In genomic region chr16:81615833-81616232, GRCh38 we compare ENCODE assay signal across 19 cellular contexts.
DNase-seq lines count a peak whose midpoint lies in the region; ATAC-seq lines count a peak whose summit lies in the region.
"Had no signal": no experiment of that assay in that cellular context is flagged by ENCODE, and none has a peak within 500 bp of the region (broad histone marks: within the 10 kb centered on the region; RNA-seq: fewer than 3 reads in every experiment).

No MANE protein-coding gene starts in this region.

- H3K4me2 ChIP-seq in mesenchymal stem cell (ENCODE audit: low read length, poor library complexity, severe bottlenecking), result no peak overlapping the region
- H3K4me2 ChIP-seq in mesendoderm (ENCODE audit: low read length), result no peak overlapping the region

- H2BK15ac ChIP-seq in mesenchymal stem cell (ENCODE audit: low read depth, poor library complexity, severe bottlenecking) (peak overlapping the region; percentile 91), mesendoderm (replicated peaks; ENCODE audit: low read depth) (no peak overlapping the region)

- peaks cover 13% of the 10 kb centered on the region for H3K79me2 ChIP-seq in mesendoderm (ENCODE audit: control insufficient read depth, insufficient read depth, low read length)

- H3K36me3 ChIP-seq in mesenchymal stem cell (ENCODE audit: control insufficient read depth in 1 of 2, insufficient read depth in 2 of 2, low read depth in 1 of 2, low read length in 2 of 2) (peaks cover 0 to 51% of the 10 kb centered on the region in 2 experiments), mesendoderm (ENCODE audit: control insufficient read depth, insufficient read depth, low read length) (no peaks in the 10 kb centered on the region)

- no peak overlapping the region for H2AK5ac ChIP-seq in mesenchymal stem cell (ENCODE audit: low read length, severe bottlenecking)
- no peak overlapping the region for H2AK5ac ChIP-seq in mesendoderm (ENCODE audit: low read length)

- H3K4ac ChIP-seq in mesenchymal stem cell (ENCODE audit: low read depth in 1 of 2, low read length in 2 of 2), result peak overlapping the region in 1 of 2 experiments; percentile 15
- H3K4ac ChIP-seq in mesendoderm (ENCODE audit: low read depth, low read length), result no peak overlapping the region

- no peaks in the 10 kb centered on the region for H3K9me3 Mint-ChIP-seq in stimulated activated naive CD8-positive, alpha-beta T cell treated with anti-CD3 and anti-CD28 coated beads, Interleukin-15, Interleukin-2, amounts not matched to agents 100 ng/mL and 50 ng/mL, for 24 hours
- no peaks in the 10 kb centered on the region for H3K9me3 Mint-ChIP-seq in stimulated activated naive CD8-positive, alpha-beta T cell treated with anti-CD3 and anti-CD28 coated beads, Interleukin-15, amount 100 ng/mL, for 72 hours
- H3K9me3 Mint-ChIP-seq: natural killer cell treated with Interleukin-12 subunit alpha and Interleukin-12 subunit beta and Interleukin-15 and Interleukin-18, amount 100 ng/mL, for 72 hours had no signal

- H4K5ac ChIP-seq in mesendoderm (ENCODE audit: low read length), result no peak overlapping the region

- H3K4me1 Mint-ChIP-seq in stimulated activated naive CD8-positive, alpha-beta T cell treated with anti-CD3 and anti-CD28 coated beads, Interleukin-15, Interleukin-2, amounts not matched to agents 100 ng/mL and 50 ng/mL, for 24 hours (ENCODE audit: low read depth), result peaks cover 7% of the 10 kb centered on the region
- no peaks in the 10 kb centered on the region for H3K4me1 Mint-ChIP-seq in stimulated activated naive CD8-positive, alpha-beta T cell treated with anti-CD3 and anti-CD28 coated beads, Interleukin-15, amount 100 ng/mL, for 72 hours
- peaks cover 17% of the 10 kb centered on the region for H3K4me1 Mint-ChIP-seq in T-helper 17 cell

- WGBS in mesenchymal stem cell, result 89% methylated on average over 14 of the region's 14 CpGs
- WGBS in mesendoderm (ENCODE audit: extremely low coverage, insufficient coverage, low lambda C conversion rate), result no CpG with 5 or more reads among the region's 14 CpGs

- peaks cover 19% of the 10 kb centered on the region for H3K4me1 ChIP-seq in mesenchymal stem cell (ENCODE audit: control insufficient read depth, insufficient read depth, low read depth, low read length)
- peaks cover 7% of the 10 kb centered on the region for H3K4me1 ChIP-seq in mesendoderm (ENCODE audit: control insufficient read depth, low read depth, low read length)
- H3K4me1 ChIP-seq: Caco-2, pancreas had no signal

- no peak overlapping the region for H3K14ac ChIP-seq in mesenchymal stem cell (ENCODE audit: low read length in 2 of 2)

- H3K36me3 Mint-ChIP-seq in stimulated activated naive CD8-positive, alpha-beta T cell treated with anti-CD3 and anti-CD28 coated beads, Interleukin-15, Interleukin-2, amounts not matched to agents 100 ng/mL and 50 ng/mL, for 24 hours (ENCODE audit: low read depth), result peaks cover 14% of the 10 kb centered on the region
- H3K36me3 Mint-ChIP-seq in T-helper 17 cell (ENCODE audit: low read depth), result no peaks in the 10 kb centered on the region
- H3K36me3 Mint-ChIP-seq: natural killer cell treated with Interleukin-12 subunit alpha and Interleukin-12 subunit beta and Interleukin-15 and Interleukin-18, amount 100 ng/mL, for 72 hours had no signal

- H4K8ac ChIP-seq in mesenchymal stem cell (ENCODE audit: low read length), result no peak overlapping the region
- H4K8ac ChIP-seq in mesendoderm (ENCODE audit: low read depth, low read length), result no peak overlapping the region

- H3K79me1 ChIP-seq in mesenchymal stem cell (replicated peaks; ENCODE audit: low read length, poor library complexity, severe bottlenecking) (peaks cover 33% of the 10 kb centered on the region), mesendoderm (ENCODE audit: low read length) (peaks cover 20% of the 10 kb centered on the region)

- no peak for DNase-seq in stimulated activated naive CD8-positive, alpha-beta T cell treated with anti-CD3 and anti-CD28 coated beads, Interleukin-15, amount 100 ng/mL, for 72 hours
- no peak for DNase-seq in T-helper 17 cell
- DNase-seq in mesenchymal stem cell, result no peak
- DNase-seq in SHP77 treated with DMSO at 0.1 percent for 48 hours (lab: John Stamatoyannopoulos, UW), result no peak
- no peak for DNase-seq in C1 segment of cervical spinal cord (lab: John Stamatoyannopoulos, UW)
- DNase-seq in mesendoderm, result no peak
- DNase-seq: Caco-2, kidney glomerular epithelial cell, NCI-H1417 treated with DMSO at 0.1 percent for 48 hours, NCI-H524 treated with DMSO at 0.1 percent for 48 hours, pancreas, SHP77, sigmoid colon had no signal

- H3K9ac ChIP-seq in mesenchymal stem cell (ENCODE audit: low read length) (no peak overlapping the region), mesendoderm (ENCODE audit: low read length) (no peak overlapping the region)

- H2BK5ac ChIP-seq in mesenchymal stem cell (ENCODE audit: low read depth, low read length, poor library complexity, severe bottlenecking) (no peak overlapping the region), mesendoderm (ENCODE audit: low read length) (no peak overlapping the region)

- peak overlapping the region in 1 of 2 experiments; percentile 9 for H2BK12ac ChIP-seq in mesenchymal stem cell (ENCODE audit: low read length in 2 of 2)

- H3K4me3 ChIP-seq in mesenchymal stem cell (ENCODE audit: insufficient read depth in 1 of 2, low read depth in 1 of 2, low read length in 2 of 2), result no peak overlapping the region
- H3K4me3 ChIP-seq in mesendoderm (ENCODE audit: low read length), result no peak overlapping the region
- H3K4me3 ChIP-seq: pancreas, sigmoid colon, tibial nerve had no signal

- no peak for ATAC-seq in stimulated activated naive CD8-positive, alpha-beta T cell treated with anti-CD3 and anti-CD28 coated beads, Interleukin-15, amount 100 ng/mL, for 72 hours
- ATAC-seq in T-helper 17 cell (no peak), HG03280 (IDR thresholded peaks at IDR 0.05; ENCODE audit: unreplicated experiment) (no peak)

- H3K23ac ChIP-seq in mesenchymal stem cell (ENCODE audit: low read length in 2 of 2) (no peak overlapping the region), mesendoderm (ENCODE audit: low read length) (no peak overlapping the region)

- H3K56ac ChIP-seq in mesendoderm (ENCODE audit: low read length), result no peak overlapping the region

- H2BK120ac ChIP-seq in mesenchymal stem cell (ENCODE audit: low read depth, low read length) (no peak overlapping the region), mesendoderm (ENCODE audit: low read depth, low read length) (no peak overlapping the region)

- peak overlapping the region; percentile 86 for H3K27ac Mint-ChIP-seq in stimulated activated naive CD8-positive, alpha-beta T cell treated with anti-CD3 and anti-CD28 coated beads, Interleukin-15, Interleukin-2, amounts not matched to agents 100 ng/mL and 50 ng/mL, for 24 hours
- peak overlapping the region in 1 of 2 donors; percentile 9 for H3K27ac Mint-ChIP-seq in stimulated activated naive CD8-positive, alpha-beta T cell treated with anti-CD3 and anti-CD28 coated beads, Interleukin-15, amount 100 ng/mL, for 72 hours
- H3K27ac Mint-ChIP-seq in T-helper 17 cell, result no peak overlapping the region

- no peak overlapping the region for H2AFZ ChIP-seq in mesenchymal stem cell (ENCODE audit: low read depth, low read length)

- no peak overlapping the region for H3K4me3 Mint-ChIP-seq in stimulated activated naive CD8-positive, alpha-beta T cell treated with anti-CD3 and anti-CD28 coated beads, Interleukin-15, Interleukin-2, amounts not matched to agents 100 ng/mL and 50 ng/mL, for 24 hours
- no peak overlapping the region for H3K4me3 Mint-ChIP-seq in stimulated activated naive CD8-positive, alpha-beta T cell treated with anti-CD3 and anti-CD28 coated beads, Interleukin-15, amount 100 ng/mL, for 72 hours
- H3K4me3 Mint-ChIP-seq in T-helper 17 cell, result peak overlapping the region; percentile 87
- H3K4me3 Mint-ChIP-seq: brain; natural killer cell treated with Interleukin-12 subunit alpha and Interleukin-12 subunit beta and Interleukin-15 and Interleukin-18, amount 100 ng/mL, for 72 hours had no signal

- peak overlapping the region; percentile 43 to 83 for H3K18ac ChIP-seq in mesenchymal stem cell (ENCODE audit: low read depth in 1 of 2, low read length in 2 of 2)
- H3K18ac ChIP-seq in mesendoderm (ENCODE audit: low read length), result no peak overlapping the region

- H3K9me3 ChIP-seq in T-helper 17 cell (ENCODE audit: control insufficient read depth, low read length, poor library complexity, severe bottlenecking) (no peaks in the 10 kb centered on the region), mesenchymal stem cell (ENCODE audit: control insufficient read depth, low read length) (no peaks in the 10 kb centered on the region)
- H3K9me3 ChIP-seq: Caco-2, pancreas, sigmoid colon, tibial nerve had no signal

- H4K91ac ChIP-seq in mesenchymal stem cell (ENCODE audit: low read length), result no peak overlapping the region

- peaks cover 0 to 3% of the 10 kb centered on the region in 2 experiments for H3K27me3 ChIP-seq in mesenchymal stem cell (ENCODE audit: control insufficient read depth in 1 of 2, insufficient read depth in 1 of 2, low read length in 2 of 2)
- no peaks in the 10 kb centered on the region for H3K27me3 ChIP-seq in mesendoderm (ENCODE audit: insufficient read depth, low read length, poor library complexity)
- H3K27me3 ChIP-seq: pancreas, sigmoid colon, tibial nerve had no signal

- H3K27me3 Mint-ChIP-seq in stimulated activated naive CD8-positive, alpha-beta T cell treated with anti-CD3 and anti-CD28 coated beads, Interleukin-15, Interleukin-2, amounts not matched to agents 100 ng/mL and 50 ng/mL, for 24 hours, result no peaks in the 10 kb centered on the region
- no peaks in the 10 kb centered on the region for H3K27me3 Mint-ChIP-seq in stimulated activated naive CD8-positive, alpha-beta T cell treated with anti-CD3 and anti-CD28 coated beads, Interleukin-15, amount 100 ng/mL, for 72 hours
- no peaks in the 10 kb centered on the region for H3K27me3 Mint-ChIP-seq in T-helper 17 cell
- H3K27me3 Mint-ChIP-seq: brain; natural killer cell treated with Interleukin-12 subunit alpha and Interleukin-12 subunit beta and Interleukin-15 and Interleukin-18, amount 100 ng/mL, for 72 hours had no signal

- H3K27ac ChIP-seq in mesenchymal stem cell (ENCODE audit: low read length, poor library complexity, severe bottlenecking), result no peak overlapping the region
- no peak overlapping the region for H3K27ac ChIP-seq in mesendoderm (ENCODE audit: low read depth, low read length)
- H3K27ac ChIP-seq: VCaP had no signal
